In the genomic region with DNA sequence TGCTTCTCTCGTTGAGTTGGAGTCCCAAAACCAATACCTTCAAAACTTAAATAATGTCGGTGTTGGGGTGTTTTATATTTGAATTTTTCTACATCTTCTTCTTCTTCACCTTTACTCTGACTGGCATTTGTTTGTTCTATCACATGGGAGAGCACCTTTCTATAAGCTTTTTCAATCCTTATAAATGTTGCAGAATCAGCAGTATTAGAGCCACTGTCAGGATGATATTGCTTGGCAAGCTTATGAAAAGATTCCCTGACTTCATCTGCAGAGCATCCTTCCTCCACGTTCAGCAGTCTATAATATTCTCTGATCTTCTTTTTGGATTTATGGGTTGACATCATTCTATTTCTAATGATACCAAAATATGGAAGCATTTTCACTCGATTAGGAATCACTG, we compare ENCODE assay signal across 1 cellular context.
TF ChIP-seq lines count a peak whose summit lies in the region.

No MANE protein-coding gene starts in this region.

TF ChIP-seq in A549, 52 proteins besides CTCF, POLR2A, EP300 and RAD21:
- no peak for TF ChIP-seq TFCP2L1 (CRISPR knock-in tag; IDR thresholded peaks at IDR 0.05)
- TF ChIP-seq NFE2L2 (conservative IDR thresholded peaks at IDR 0.05; ENCODE audit: low read length): no peak
- no peak for TF ChIP-seq JUNB (IDR thresholded peaks at IDR 0.05)
- peak; percentile 85 for TF ChIP-seq MAFK (IDR thresholded peaks at IDR 0.05; ENCODE audit: partially characterized antibody)
TF ChIP-seq in A549: peak in this region for 1.
